In the genomic region with DNA sequence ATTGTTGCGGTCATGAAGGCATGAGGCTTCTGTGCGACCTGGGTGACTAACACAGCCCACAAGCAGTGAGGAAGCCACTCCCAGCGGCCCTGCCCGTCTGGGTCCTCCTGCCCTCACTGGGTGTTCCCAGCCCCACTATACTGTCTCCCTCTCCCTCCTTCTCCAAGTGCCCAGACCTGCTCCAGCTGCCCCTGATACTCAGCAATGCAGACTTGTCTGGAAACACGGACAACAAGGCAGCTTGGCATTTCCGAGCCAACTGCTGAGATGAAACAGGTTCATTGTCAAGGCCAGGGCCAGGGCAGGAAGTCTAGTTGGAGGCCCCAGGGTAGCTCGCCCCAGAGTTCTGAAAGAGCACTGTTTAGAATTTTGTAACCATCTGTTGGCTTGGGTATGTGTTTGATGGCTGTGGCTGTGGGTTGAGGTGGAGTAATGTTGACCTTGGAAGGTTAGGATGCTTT, we compare ENCODE assay signal across 12 cellular contexts.
DNase-seq lines count a peak whose midpoint lies in the region; ATAC-seq and TF ChIP-seq lines count a peak whose summit lies in the region.
"Had no signal": no experiment of that assay in that cellular context is flagged by ENCODE, and none has a peak within 500 bp of the region (broad histone marks: within the 10 kb centered on the region; RNA-seq: fewer than 3 reads in every experiment).

No MANE protein-coding gene starts in this region.

- no peak overlapping the region for H3K4me2 ChIP-seq in PC-3 (ENCODE audit: low read length)

- peaks cover 28% of the 10 kb centered on the region for H3K4me1 Mint-ChIP-seq in T-helper 2 cell treated with Interferon-gamma antibody and Interleukin-4, amounts not matched to agents 5 μg/mL and 100 μg/mL, for 36 hours (ENCODE audit: low read depth)

- TF ChIP-seq CTCF in PC-3 (conservative IDR thresholded peaks at IDR 0.05; ENCODE audit: low read depth, low read length) (no peak), astrocyte of the spinal cord (IDR thresholded peaks at IDR 0.05; ENCODE audit: low read depth, low read length) (no peak), colonic mucosa (IDR thresholded peaks at IDR 0.05) (no peak), adrenal gland (IDR thresholded peaks at IDR 0.05) (no peak)

- DNase-seq in T-helper 2 cell treated with Interferon-gamma antibody and Interleukin-4, amounts not matched to agents 5 μg/mL and 100 μg/mL, for 36 hours (ENCODE audit: low spot score): no peak
- no peak for DNase-seq in T-helper 2 cell
- DNase-seq in PC-3: peak; percentile 8
- peak; percentile 34 for DNase-seq in astrocyte of the spinal cord (ENCODE audit: low read depth, low spot score)
- peak; percentile 46 for DNase-seq in myocyte (ENCODE audit: low read depth)
- no peak for DNase-seq in colonic mucosa
- no peak for DNase-seq in AML-193 (lab: John Stamatoyannopoulos, UW)
- DNase-seq in adrenal gland: no peak
- DNase-seq: NCI-H526 treated with DMSO at 0.1 percent for 48 hours, SIG-M5 had no signal

- peaks cover 12% of the 10 kb centered on the region for H3K27me3 Mint-ChIP-seq in T-helper 2 cell treated with Interferon-gamma antibody and Interleukin-4, amounts not matched to agents 5 μg/mL and 100 μg/mL, for 36 hours (ENCODE audit: low read depth)

- H3K36me3 ChIP-seq in PC-3 (ENCODE audit: low read depth, low read length) (no peaks in the 10 kb centered on the region), colonic mucosa (no peaks in the 10 kb centered on the region), adrenal gland (replicated peaks in 1 of 2) (no peaks in the 10 kb centered on the region)

- no peaks in the 10 kb centered on the region for H3K9me2 ChIP-seq in PC-3 (replicated peaks; ENCODE audit: low read length)

- TF ChIP-seq POLR2A in adrenal gland (IDR thresholded peaks at IDR 0.05): no peak

- POLR2A ChIA-PET in PC-3 (lab: Charles Lee; ENCODE audit: unreplicated experiment): no interaction called here

- H2AFZ ChIP-seq in PC-3 (ENCODE audit: low read length): no peak overlapping the region

- H3K27ac Mint-ChIP-seq in T-helper 2 cell treated with Interferon-gamma antibody and Interleukin-4, amounts not matched to agents 5 μg/mL and 100 μg/mL, for 36 hours: peak overlapping the region; percentile 1

- H3K4me3 Mint-ChIP-seq in T-helper 2 cell treated with Interferon-gamma antibody and Interleukin-4, amounts not matched to agents 5 μg/mL and 100 μg/mL, for 36 hours: no peak overlapping the region

- intact Hi-C loops in PC-3 (cut with micrococcal nuclease) (loop anchor here (10.0 kb wide), 1 partner anchor 55 kb away; no protein-coding TSS in a partner anchor), colonic mucosa (cut with DNase I) (loop anchor here (10.0 kb wide), 1 partner anchor 465 kb away; no protein-coding TSS in a partner anchor), adrenal gland (cut with DNase I) (no loop called here)

- CTCF ChIA-PET in PC-3 (lab: Charles Lee): no interaction called here

- in situ Hi-C loops in astrocyte of the spinal cord (cut with HindIII; ENCODE audit: low sequenced_read_pairs): no loop called here

- H3K9me3 ChIP-seq in PC-3 (ENCODE audit: low read length): no peaks in the 10 kb centered on the region
- H3K9me3 ChIP-seq in colonic mucosa: no peaks in the 10 kb centered on the region
- H3K9me3 ChIP-seq in adrenal gland (replicated peaks in 1 of 3): no peaks in the 10 kb centered on the region

- no peaks in the 10 kb centered on the region for H3K79me2 ChIP-seq in PC-3 (ENCODE audit: low read length)

- BruUV-seq in PC-3 (replicated peaks; lab: Mats Ljungman, UMichigan): no TSS peak

- no peak overlapping the region for H3K27ac ChIP-seq in PC-3 (ENCODE audit: low read length)
- no peak overlapping the region for H3K27ac ChIP-seq in colonic mucosa
- no peak overlapping the region for H3K27ac ChIP-seq in adrenal gland
- H3K27ac ChIP-seq: 22Rv1, epithelial cell of prostate had no signal

- no peak overlapping the region for H3K9ac ChIP-seq in PC-3 (ENCODE audit: low read length)
- no peak overlapping the region for H3K9ac ChIP-seq in colonic mucosa (ENCODE audit: low read depth in 2 of 2, low read length in 2 of 2)

- H3K4me3 ChIP-seq in PC-3 (ENCODE audit: low read length) (no peak overlapping the region), astrocyte of the spinal cord (ENCODE audit: low read depth, low read length) (no peak overlapping the region), colonic mucosa (no peak overlapping the region), adrenal gland (no peak overlapping the region)

- no peaks in the 10 kb centered on the region for H3K36me3 Mint-ChIP-seq in T-helper 2 cell treated with Interferon-gamma antibody and Interleukin-4, amounts not matched to agents 5 μg/mL and 100 μg/mL, for 36 hours (ENCODE audit: low read depth)

- H3K4me1 ChIP-seq in PC-3 (ENCODE audit: insufficient read depth, low read length) (no peaks in the 10 kb centered on the region), colonic mucosa (no peaks in the 10 kb centered on the region), adrenal gland (replicated peaks in 1 of 2) (no peaks in the 10 kb centered on the region)

- WGBS in adrenal gland, 4 donors: 43 to 67% (median 66%) methylated on average over 4 to 7 of the region's 7 CpGs

- no peaks in the 10 kb centered on the region for H4K20me1 ChIP-seq in PC-3 (ENCODE audit: low read length)

- no peaks in the 10 kb centered on the region for H3F3A ChIP-seq in PC-3 (ENCODE audit: low read length, unreplicated experiment)

- peak; percentile 35; the same call in 1 of the 2 replicates for ATAC-seq in PC-3

- no peaks in the 10 kb centered on the region for H3K9me3 Mint-ChIP-seq in T-helper 2 cell treated with Interferon-gamma antibody and Interleukin-4, amounts not matched to agents 5 μg/mL and 100 μg/mL, for 36 hours

- H3K27me3 ChIP-seq in PC-3 (ENCODE audit: low read length): no peaks in the 10 kb centered on the region
- no peaks in the 10 kb centered on the region for H3K27me3 ChIP-seq in colonic mucosa
- no peaks in the 10 kb centered on the region for H3K27me3 ChIP-seq in adrenal gland

Comparison
In these comparisons a context has a peak if more than half of its experiments do, and no peak if none do; other contexts are left out.
1. DNase-seq: peak in PC-3 (single experiment), astrocyte of the spinal cord (single experiment) and myocyte (single experiment); none in T-helper 2 cell treated with Interferon-gamma antibody and Interleukin-4, amounts not matched to agents 5 μg/mL and 100 μg/mL, for 36 hours (single experiment), T-helper 2 cell (0 of 5), colonic mucosa (single experiment), AML-193 (0 of 2) and adrenal gland (0 of 7).
2. intact Hi-C loops: an anchor here in PC-3 (10.0 kb wide) and colonic mucosa (10.0 kb wide); none called in adrenal gland.